ENCODE assay signal across 16 cellular contexts in genomic region chr3:107971181-107971580, GRCh38.
DNase-seq lines count a peak whose midpoint lies in the region; ATAC-seq and TF ChIP-seq lines count a peak whose summit lies in the region.
"Had no signal": no experiment of that assay in that cellular context is flagged by ENCODE, and none has a peak within 500 bp of the region (broad histone marks: within the 10 kb centered on the region; RNA-seq: fewer than 3 reads in every experiment).

No MANE protein-coding gene starts in this region.

- peaks cover 44% of the 10 kb centered on the region for H3K4me1 Mint-ChIP-seq in neural crest cell
- H3K4me1 Mint-ChIP-seq in type B pancreatic cell (ENCODE audit: unreplicated experiment) = peaks cover 27% of the 10 kb centered on the region
- H3K4me1 Mint-ChIP-seq in activated naive CD4-positive, alpha-beta T cell treated with anti-CD3 and anti-CD28 coated beads, Interleukin-2, amount 10 ng/mL, durations not matched to agents 7 days and 5 days = peaks cover 14% of the 10 kb centered on the region

- peak overlapping the region; percentile 8 for H3K27ac Mint-ChIP-seq in neural crest cell (ENCODE audit: unreplicated experiment)
- peak overlapping the region; percentile 42 for H3K27ac Mint-ChIP-seq in type B pancreatic cell
- H3K27ac Mint-ChIP-seq in activated naive CD4-positive, alpha-beta T cell treated with anti-CD3 and anti-CD28 coated beads, Interleukin-2, amount 10 ng/mL, durations not matched to agents 7 days and 5 days = no peak overlapping the region
- H3K27ac Mint-ChIP-seq: CD14-positive monocyte, GM23338 had no signal

- peak overlapping the region in 46 of 59 donors; percentile 11 to 90 (median 76) for H3K27ac ChIP-seq in dorsolateral prefrontal cortex
- H3K27ac ChIP-seq: 22Rv1 had no signal

- H3K27me3 ChIP-seq in dorsolateral prefrontal cortex = no peaks in the 10 kb centered on the region

- ATAC-seq in GM21576 (IDR thresholded peaks at IDR 0.05; ENCODE audit: unreplicated experiment) = no peak
- ATAC-seq: GM23338 had no signal

- TF ChIP-seq CTCF in dorsolateral prefrontal cortex (IDR thresholded peaks at IDR 0.05 in 54 of 56, conservative IDR thresholded peaks at IDR 0.05 in 2 of 56; ENCODE audit: low read depth in 1 of 56, partially characterized antibody in 56 of 56) (no peak), neural crest cell (conservative IDR thresholded peaks at IDR 0.05) (no peak), type B pancreatic cell (conservative IDR thresholded peaks at IDR 0.05) (no peak)

- intact Hi-C loops in dorsolateral prefrontal cortex (cut with DNase I) = no loop called here

- no peak overlapping the region for H3K4me3 ChIP-seq in dorsolateral prefrontal cortex
- H3K4me3 ChIP-seq: GM23338 had no signal

- peak; percentile 16 for DNase-seq in NCI-H2171 treated with DMSO at 0.1 percent for 48 hours (lab: John Stamatoyannopoulos, UW)
- DNase-seq in NCI-H2171 (lab: John Stamatoyannopoulos, UW) = no peak
- no peak for DNase-seq in dorsolateral prefrontal cortex
- no peak for DNase-seq in neural crest cell (ENCODE audit: low read depth, low spot score)
- no peak for DNase-seq in type B pancreatic cell (ENCODE audit: extremely low spot score, unreplicated experiment)
- no peak for DNase-seq in central memory CD4-positive, alpha-beta T cell
- no peak for DNase-seq in activated naive CD4-positive, alpha-beta T cell treated with anti-CD3 and anti-CD28 coated beads, Interleukin-2, amount 10 ng/mL, durations not matched to agents 7 days and 5 days
- DNase-seq: Caco-2; CD8-positive, alpha-beta memory T cell; DMS53; GF-D8; H7 had no signal

- CTCF ChIA-PET in activated naive CD4-positive, alpha-beta T cell treated with anti-CD3 and anti-CD28 coated beads, Interleukin-2, amount 10 ng/mL, durations not matched to agents 7 days and 5 days (lab: Charles Lee) = no interaction called here

- H3K4me3 Mint-ChIP-seq in neural crest cell (no peak overlapping the region), type B pancreatic cell (no peak overlapping the region)
- no peak overlapping the region for H3K4me3 Mint-ChIP-seq in activated naive CD4-positive, alpha-beta T cell treated with anti-CD3 and anti-CD28 coated beads, Interleukin-2, amount 10 ng/mL, durations not matched to agents 7 days and 5 days
- H3K4me3 Mint-ChIP-seq: CD14-positive monocyte; CD8-positive, alpha-beta memory T cell; GM23338 had no signal

- no peaks in the 10 kb centered on the region for H3K9me3 Mint-ChIP-seq in neural crest cell
- H3K9me3 Mint-ChIP-seq in type B pancreatic cell = no peaks in the 10 kb centered on the region
- H3K9me3 Mint-ChIP-seq in activated naive CD4-positive, alpha-beta T cell treated with anti-CD3 and anti-CD28 coated beads, Interleukin-2, amount 10 ng/mL, durations not matched to agents 7 days and 5 days = no peaks in the 10 kb centered on the region
- H3K9me3 Mint-ChIP-seq: CD14-positive monocyte; CD8-positive, alpha-beta memory T cell; GM23338 had no signal

- H3K27me3 Mint-ChIP-seq in neural crest cell (ENCODE audit: low read depth) = no peaks in the 10 kb centered on the region
- peaks cover 2% of the 10 kb centered on the region for H3K27me3 Mint-ChIP-seq in type B pancreatic cell
- peaks cover 8% of the 10 kb centered on the region for H3K27me3 Mint-ChIP-seq in activated naive CD4-positive, alpha-beta T cell treated with anti-CD3 and anti-CD28 coated beads, Interleukin-2, amount 10 ng/mL, durations not matched to agents 7 days and 5 days
- H3K27me3 Mint-ChIP-seq: CD8-positive, alpha-beta memory T cell had no signal

- H3K36me3 Mint-ChIP-seq in neural crest cell (ENCODE audit: low read depth) (no peaks in the 10 kb centered on the region), type B pancreatic cell (no peaks in the 10 kb centered on the region)
- H3K36me3 Mint-ChIP-seq in activated naive CD4-positive, alpha-beta T cell treated with anti-CD3 and anti-CD28 coated beads, Interleukin-2, amount 10 ng/mL, durations not matched to agents 7 days and 5 days = peaks cover under 1% of the 10 kb centered on the region
- H3K36me3 Mint-ChIP-seq: CD14-positive monocyte had no signal
